In genomic region chr5:59174248-59174844, GRCh38 we compare ENCODE assay signal across 8 cellular contexts.
DNase-seq lines count a peak whose midpoint lies in the region; ATAC-seq and TF ChIP-seq lines count a peak whose summit lies in the region.

No MANE protein-coding gene starts in this region.

- peak; percentile 81 to 92 for TF ChIP-seq RAD21 in liver (IDR thresholded peaks at IDR 0.05)

- H3K4me2 ChIP-seq in KMS-11: 0 out of 2 replicates have a peak overlapping the region, but pooled peaks have one; percentile 8

- no peak overlapping the region for H3K4me3 Mint-ChIP-seq in chondrocyte (ENCODE audit: unreplicated experiment)

- H3K27me3 Mint-ChIP-seq in chondrocyte (ENCODE audit: low read depth): no peaks in the 10 kb centered on the region

- H3K27ac ChIP-seq in KMS-11 (no peak overlapping the region), SJSA1 (no peak overlapping the region), liver (ENCODE audit: low read depth in 1 of 2, low read length in 2 of 2) (no peak overlapping the region), transverse colon (no peak overlapping the region)

- H3K79me2 ChIP-seq in KMS-11 (ENCODE audit: insufficient read depth, low read depth): no peaks in the 10 kb centered on the region

- DNase-seq in CMK (ENCODE audit: low read depth) (peak; percentile 12), SJSA1 (ENCODE audit: low read depth in 1 of 2, low spot score in 2 of 2) (peak; percentile 46 to 49), chondrocyte (ENCODE audit: low spot score) (no peak), transverse colon (no peak)

- no peaks in the 10 kb centered on the region for H3K36me3 Mint-ChIP-seq in chondrocyte (ENCODE audit: low read depth)

- H4K20me1 ChIP-seq in KMS-11 (ENCODE audit: insufficient read depth): no peaks in the 10 kb centered on the region

- no peaks in the 10 kb centered on the region for H3K9me3 ChIP-seq in SJSA1 (replicated peaks)
- no peaks in the 10 kb centered on the region for H3K9me3 ChIP-seq in liver (ENCODE audit: control insufficient read depth in 4 of 4, low read length in 3 of 4)
- H3K9me3 ChIP-seq in transverse colon: no peaks in the 10 kb centered on the region

- H3K27ac Mint-ChIP-seq in chondrocyte (ENCODE audit: unreplicated experiment): no peak overlapping the region

- ATAC-seq in GM18873 (IDR thresholded peaks at IDR 0.05; ENCODE audit: low FRiP score, unreplicated experiment) (peak; percentile 41), HG02970 (IDR thresholded peaks at IDR 0.05; ENCODE audit: low FRiP score, unreplicated experiment) (no peak)

- no peaks in the 10 kb centered on the region for H3K36me3 ChIP-seq in KMS-11 (ENCODE audit: insufficient read depth)
- no peaks in the 10 kb centered on the region for H3K36me3 ChIP-seq in SJSA1
- no peaks in the 10 kb centered on the region for H3K36me3 ChIP-seq in liver (ENCODE audit: control insufficient read depth in 4 of 4, insufficient read depth in 3 of 4, low read depth in 1 of 4, low read length in 3 of 4)
- no peaks in the 10 kb centered on the region for H3K36me3 ChIP-seq in transverse colon

- in situ Hi-C loops in transverse colon (cut with MboI; ENCODE audit: low pct_ligation_motif_present in 1 of 4, low pct_unique_long_range_greater_than_20kb in 1 of 4, low sequenced_read_pairs in 3 of 4): loop anchor here (10.0 to 25.0 kb wide), 4 partner anchors 137 to 290 kb away; no protein-coding TSS in a partner anchor

- TF ChIP-seq CTCF in KMS-11 (conservative IDR thresholded peaks at IDR 0.05; ENCODE audit: low read depth, low read length) (peak; percentile 95), chondrocyte (IDR thresholded peaks at IDR 0.05) (peak; percentile 91), liver (IDR thresholded peaks at IDR 0.05; ENCODE audit: low read depth, low read length, missing input control) (peak; percentile 66), transverse colon (IDR thresholded peaks at IDR 0.05) (peak; percentile 74 to 80 (median 78))

- no peaks in the 10 kb centered on the region for H3K9me3 Mint-ChIP-seq in chondrocyte (ENCODE audit: low read depth)

- peaks cover 5% of the 10 kb centered on the region for H3K4me1 Mint-ChIP-seq in chondrocyte (ENCODE audit: low read depth)

- TF ChIP-seq EP300 in transverse colon (IDR thresholded peaks at IDR 0.05; ENCODE audit: low read depth): no peak

- WGBS in liver: 45% methylated on average over 5 of the region's 5 CpGs
- 54 to 69% methylated on average over 4 to 5 of the region's 5 CpGs for WGBS in transverse colon (ENCODE audit: low coverage in 1 of 2), 2 donors

- H3K27me3 ChIP-seq in KMS-11 (ENCODE audit: insufficient read depth, low read depth) (no peaks in the 10 kb centered on the region), SJSA1 (replicated peaks) (no peaks in the 10 kb centered on the region), liver (ENCODE audit: control insufficient read depth in 4 of 4, insufficient read depth in 4 of 4, low read length in 3 of 4) (no peaks in the 10 kb centered on the region), transverse colon (no peaks in the 10 kb centered on the region)

- peaks cover 63% of the 10 kb centered on the region for H3K4me1 ChIP-seq in KMS-11 (ENCODE audit: low read depth, poor library complexity, severe bottlenecking)
- H3K4me1 ChIP-seq in SJSA1 (replicated peaks): peaks cover 4% of the 10 kb centered on the region; the same call in 1 of the 2 replicates
- no peaks in the 10 kb centered on the region for H3K4me1 ChIP-seq in liver (ENCODE audit: control insufficient read depth in 4 of 4, insufficient read depth in 4 of 4, low read length in 3 of 4)
- peaks cover 0 to 4% (median 0%) of the 10 kb centered on the region in 4 donors for H3K4me1 ChIP-seq in transverse colon

- intact Hi-C loops in transverse colon (cut with DNase I; ENCODE audit: low total_unique reads): loop anchor here (5.0 to 10.0 kb wide), 2 partner anchors 140 to 282 kb away; no protein-coding TSS in a partner anchor

- H2AFZ ChIP-seq in KMS-11 (ENCODE audit: low read depth): no peak overlapping the region

- H3K4me3 ChIP-seq in KMS-11 (IDR thresholded peaks at IDR 0.05; ENCODE audit: insufficient read depth, low read depth, low read length): no peak overlapping the region
- H3K4me3 ChIP-seq in SJSA1: no peak overlapping the region
- H3K4me3 ChIP-seq in liver (ENCODE audit: low read depth in 1 of 3, low read length in 3 of 3): no peak overlapping the region
- H3K4me3 ChIP-seq in transverse colon: no peak overlapping the region

- no peak overlapping the region for H3K9ac ChIP-seq in KMS-11
- H3K9ac ChIP-seq in liver (ENCODE audit: low read depth in 1 of 2, low read length in 2 of 2): no peak overlapping the region

- TF ChIP-seq POLR2A in transverse colon (IDR thresholded peaks at IDR 0.05): no peak

TF ChIP-seq in liver, 16 proteins besides CTCF, POLR2A, EP300 and RAD21:
- TF ChIP-seq HNF4A (conservative IDR thresholded peaks at IDR 0.05) (no peak), GABPA (IDR thresholded peaks at IDR 0.05 in 1 of 2, conservative IDR thresholded peaks at IDR 0.05 in 1 of 2) (no peak), FOXA1 (IDR thresholded peaks at IDR 0.05) (no peak), NR2F2 (IDR thresholded peaks at IDR 0.05) (no peak), EGR1 (IDR thresholded peaks at IDR 0.05; ENCODE audit: low read depth in 2 of 2) (no peak), YY1 (IDR thresholded peaks at IDR 0.05) (no peak), TAF1 (conservative IDR thresholded peaks at IDR 0.05) (no peak)

Comparison
In these comparisons a context has a peak if more than half of its experiments do, and no peak if none do; other contexts are left out.
1. DNase-seq: peak in CMK (single experiment) and SJSA1 (2 of 2); none in chondrocyte (single experiment) and transverse colon (single experiment).
2. Peak in every context shown above with its lines, with median percentiles within 50 percentile points of each other: CTCF ChIP-seq.